In the genomic region with DNA sequence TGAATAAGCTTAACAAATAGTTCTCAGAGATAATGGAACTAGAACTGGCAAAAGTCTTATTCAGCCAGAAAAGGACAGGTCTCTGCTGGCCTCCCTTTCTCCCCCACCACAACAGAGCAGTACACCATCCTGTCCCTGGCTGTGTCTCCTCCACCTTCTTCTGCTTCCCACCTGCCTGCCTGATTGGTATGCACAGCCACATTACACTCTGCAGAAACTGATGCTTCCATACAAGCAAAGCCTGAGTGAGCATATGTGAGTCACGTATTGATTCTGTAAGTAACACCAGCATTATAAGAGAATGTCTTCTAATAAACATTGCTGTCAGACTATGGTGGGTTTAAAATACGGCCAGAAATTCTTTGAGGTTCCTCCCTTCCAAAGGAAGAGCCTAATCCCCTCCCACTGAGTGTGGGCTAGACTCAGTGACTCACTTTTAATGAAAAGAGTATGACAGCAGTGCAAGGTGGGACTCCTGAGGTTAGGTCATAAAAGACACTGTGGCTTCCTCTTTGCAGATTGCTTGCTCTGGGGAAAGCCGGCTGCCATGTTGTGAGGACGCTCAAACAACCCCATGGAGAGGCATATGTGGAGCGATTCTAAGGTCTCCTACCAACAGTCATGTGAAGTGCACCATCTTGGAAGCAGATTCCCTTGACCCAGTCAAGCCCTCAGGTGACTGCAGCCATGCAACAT, we compare ENCODE assay signal across 1 cellular context.
TF ChIP-seq lines count a peak whose summit lies in the region.

No MANE protein-coding gene starts in this region.

TF ChIP-seq in IMR-90, 13 proteins besides CTCF, POLR2A, EP300 and RAD21:
- no peak for TF ChIP-seq NFE2L2 (IDR thresholded peaks at IDR 0.05; ENCODE audit: low read depth, low read length)
- no peak; the same call in 1 of the 2 replicates for TF ChIP-seq FOS (IDR thresholded peaks at IDR 0.05; ENCODE audit: low read depth, low read length)
- no peak for TF ChIP-seq MAZ (IDR thresholded peaks at IDR 0.05; ENCODE audit: borderline replicate concordance, low read depth, low read length)
- TF ChIP-seq RCOR1 (IDR thresholded peaks at IDR 0.05; ENCODE audit: insufficient replicate concordance, low read length), result no peak
- no peak for TF ChIP-seq CEBPB (IDR thresholded peaks at IDR 0.05; ENCODE audit: low read depth, low read length)
- no peak for TF ChIP-seq MAFK (IDR thresholded peaks at IDR 0.05; ENCODE audit: low read depth, low read length)
- no peak for TF ChIP-seq SMC3 (IDR thresholded peaks at IDR 0.05; ENCODE audit: low read depth, low read length)
- TF ChIP-seq RFX5 (IDR thresholded peaks at IDR 0.05; ENCODE audit: low read depth, low read length), result no peak
- TF ChIP-seq BHLHE40 (IDR thresholded peaks at IDR 0.05; ENCODE audit: low read depth, low read length), result no peak
- TF ChIP-seq, protein P1, sequence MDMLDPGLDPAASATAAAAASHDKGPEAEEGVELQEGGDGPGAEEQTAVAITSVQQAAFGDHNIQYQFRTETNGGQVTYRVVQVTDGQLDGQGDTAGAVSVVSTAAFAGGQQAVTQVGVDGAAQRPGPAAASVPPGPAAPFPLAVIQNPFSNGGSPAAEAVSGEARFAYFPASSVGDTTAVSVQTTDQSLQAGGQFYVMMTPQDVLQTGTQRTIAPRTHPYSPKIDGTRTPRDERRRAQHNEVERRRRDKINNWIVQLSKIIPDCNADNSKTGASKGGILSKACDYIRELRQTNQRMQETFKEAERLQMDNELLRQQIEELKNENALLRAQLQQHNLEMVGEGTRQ (IDR thresholded peaks at IDR 0.05; ENCODE audit: low read depth, low read length), result no peak
- TF ChIP-seq MXI1 (IDR thresholded peaks at IDR 0.05; ENCODE audit: borderline replicate concordance, low read depth, low read length), result no peak
- no peak for TF ChIP-seq ELK1 (IDR thresholded peaks at IDR 0.05; ENCODE audit: borderline replicate concordance, low read depth, low read length)
- TF ChIP-seq CHD1 (IDR thresholded peaks at IDR 0.05; ENCODE audit: low read depth, low read length), result no peak
